In genomic region chr21:32392299-32392879, GRCh38 we compare ENCODE assay signal across 8 cellular contexts.
DNase-seq lines count a peak whose midpoint lies in the region; ATAC-seq lines count a peak whose summit lies in the region.

No MANE protein-coding gene starts in this region.

- H3K9me3 Mint-ChIP-seq in stimulated activated effector memory CD8-positive, alpha-beta T cell treated with anti-CD3 and anti-CD28 coated beads, Interleukin-12 subunit alpha, Interleukin-12 subunit beta, amount 100 ng/mL, for 72 hours, result no peaks in the 10 kb centered on the region

- H3K27ac Mint-ChIP-seq in stimulated activated effector memory CD8-positive, alpha-beta T cell treated with anti-CD3 and anti-CD28 coated beads, Interleukin-12 subunit alpha, Interleukin-12 subunit beta, amount 100 ng/mL, for 72 hours, result peak overlapping the region; percentile 78

- peak overlapping the region; percentile 78 for H3K4me3 Mint-ChIP-seq in stimulated activated effector memory CD8-positive, alpha-beta T cell treated with anti-CD3 and anti-CD28 coated beads, Interleukin-12 subunit alpha, Interleukin-12 subunit beta, amount 100 ng/mL, for 72 hours

- peak; percentile 47 for ATAC-seq in HG03175 (IDR thresholded peaks at IDR 0.05; ENCODE audit: unreplicated experiment)
- peak; percentile 60 for ATAC-seq in stimulated activated effector memory CD8-positive, alpha-beta T cell treated with anti-CD3 and anti-CD28 coated beads, Interleukin-12 subunit alpha, Interleukin-12 subunit beta, amount 100 ng/mL, for 72 hours
- no peak for ATAC-seq in GM21737 (IDR thresholded peaks at IDR 0.05; ENCODE audit: unreplicated experiment)

- peak overlapping the region; percentile 93 for H3K4me3 ChIP-seq in iPS-11a (ENCODE audit: low read depth, low read length)

- peaks cover 12% of the 10 kb centered on the region for H3K36me3 Mint-ChIP-seq in stimulated activated effector memory CD8-positive, alpha-beta T cell treated with anti-CD3 and anti-CD28 coated beads, Interleukin-12 subunit alpha, Interleukin-12 subunit beta, amount 100 ng/mL, for 72 hours

- H3K4me1 Mint-ChIP-seq in stimulated activated effector memory CD8-positive, alpha-beta T cell treated with anti-CD3 and anti-CD28 coated beads, Interleukin-12 subunit alpha, Interleukin-12 subunit beta, amount 100 ng/mL, for 72 hours, result peaks cover 44% of the 10 kb centered on the region

- DNase-seq in DMS 273 (lab: John Stamatoyannopoulos, UW; ENCODE audit: unreplicated experiment) (peak; percentile 51), DMS 273 treated with DMSO at 0.1 percent for 48 hours (lab: John Stamatoyannopoulos, UW) (no peak), NCI-H2171 (lab: John Stamatoyannopoulos, UW) (no peak)
- DNase-seq in activated CD8-positive, alpha-beta memory T cell treated with anti-CD3 and anti-CD28 coated beads, Interleukin-2, amount 50 U/mL, for 48 hours, result peak; percentile 63
- DNase-seq in stimulated activated effector memory CD8-positive, alpha-beta T cell treated with anti-CD3 and anti-CD28 coated beads, Interleukin-12 subunit alpha, Interleukin-12 subunit beta, amount 100 ng/mL, for 72 hours (ENCODE audit: low spot score in 2 of 2), result no peak

Comparison
In these comparisons a context has a peak if more than half of its experiments do, and no peak if none do; other contexts are left out.
1. DNase-seq: peak in DMS 273 (single experiment) and activated CD8-positive, alpha-beta memory T cell treated with anti-CD3 and anti-CD28 coated beads, Interleukin-2, amount 50 U/mL, for 48 hours (single experiment); none in DMS 273 treated with DMSO at 0.1 percent for 48 hours (single experiment), stimulated activated effector memory CD8-positive, alpha-beta T cell treated with anti-CD3 and anti-CD28 coated beads, Interleukin-12 subunit alpha, Interleukin-12 subunit beta, amount 100 ng/mL, for 72 hours (0 of 2) and NCI-H2171 (single experiment).